9 cellular contexts compared by ENCODE assay signal in genomic region chrX:74343970-74344622, GRCh38. TPM values are rescaled to one million over a fixed set of nuclear protein-coding genes. Genes with fewer than 3 reads are reported as not detected.
DNase-seq lines count a peak whose midpoint lies in the region; ATAC-seq and TF ChIP-seq lines count a peak whose summit lies in the region.
"Had no signal": no experiment of that assay in that cellular context is flagged by ENCODE, and none has a peak within 500 bp of the region (broad histone marks: within the 10 kb centered on the region; RNA-seq: fewer than 3 reads in every experiment).

No MANE protein-coding gene starts in this region.

- DNase-seq in AG09319 (ENCODE audit: extremely low read depth, low read depth) (peak; percentile 71), GM13977 (ENCODE audit: low spot score) (peak; percentile 47), NCI-H1694 (lab: John Stamatoyannopoulos, UW) (peak; percentile 86), T-cell (peak in 24 of 34 experiments; percentile 1 to 43 (median 19)), cerebellum (ENCODE audit: low spot score) (peak; percentile 21), kidney glomerular epithelial cell (lab: John Stamatoyannopoulos, UW) (peak; percentile 90)
- DNase-seq in stimulated activated CD4-positive, alpha-beta T cell treated with anti-CD3 and anti-CD28 coated beads, TNF-alpha, amount 100 ng/mL, for 48 hours (ENCODE audit: low read depth in 3 of 3) = peak in 2 of 3 donors; percentile 15 to 35

- H3K27ac Mint-ChIP-seq in T-cell = no peak overlapping the region
- H3K27ac Mint-ChIP-seq: IgD-negative memory B cell had no signal

- H3K9me3 Mint-ChIP-seq in T-cell = peaks cover 0 to under 1% (median 0%) of the 10 kb centered on the region in 3 donors

- TF ChIP-seq CTCF in AG09319 (IDR thresholded peaks at IDR 0.05; ENCODE audit: low read depth, low read length) (peak; percentile 49), GM13977 (IDR thresholded peaks at IDR 0.05; ENCODE audit: extremely low read depth, insufficient read depth, missing control alignments) (peak; percentile 75)

- in situ Hi-C loops in GM13977 (cut with MboI; ENCODE audit: low pct_unique_long_range_greater_than_20kb, low sequenced_read_pairs, unreplicated experiment) = loop anchor here (25.0 kb wide), 1 partner anchor 482 kb away; the partner anchor contains the start of gene XIST

- peaks cover 1 to 6% (median 2%) of the 10 kb centered on the region in 3 donors for H3K4me1 Mint-ChIP-seq in T-cell

- H3K4me3 Mint-ChIP-seq in T-cell = no peak overlapping the region
- H3K4me3 Mint-ChIP-seq: IgD-negative memory B cell had no signal

- POLR2A ChIA-PET in T-cell (lab: Charles Lee) = no interaction called here

- ATAC-seq in HG02870 (IDR thresholded peaks at IDR 0.05; ENCODE audit: unreplicated experiment) = peak; percentile 82
- peak; percentile 33 to 65 (median 52) for ATAC-seq in T-cell (replicated peaks in 1 of 4)

- CTCF ChIA-PET in T-cell (lab: Charles Lee) = interaction anchor here (0.6 to 1.8 kb wide), 10 partner anchors 9 to 1236 kb away, joined by 3 to 9 read pairs (median 4); no protein-coding TSS in a partner anchor

- peaks cover 9 to 31% of the 10 kb centered on the region in 2 donors for H3K27me3 Mint-ChIP-seq in T-cell

- no peaks in the 10 kb centered on the region for H3K36me3 Mint-ChIP-seq in T-cell
- H3K36me3 Mint-ChIP-seq: IgD-negative memory B cell had no signal

RNA-seq across cellular contexts. Expression of gene ZCCHC13, which starts 40.1 kb away (rescaled TPM):
- total RNA-seq in T-cell = not detected
- not detected for total RNA-seq in cerebellum

Comparison
In these comparisons a context has a peak if more than half of its experiments do, and no peak if none do; other contexts are left out.
1. Peak in every context shown above with its lines: DNase-seq and ATAC-seq.
2. DNase-seq: peak in every context shown above with its lines; median percentile 90 in kidney glomerular epithelial cell; 86 in NCI-H1694; 71 in AG09319; 47 in GM13977; 25 in stimulated activated CD4-positive, alpha-beta T cell treated with anti-CD3 and anti-CD28 coated beads, TNF-alpha, amount 100 ng/mL, for 48 hours; 21 in cerebellum; 19 in T-cell.